ENCODE assay signal across 22 cellular contexts in the genomic region with DNA sequence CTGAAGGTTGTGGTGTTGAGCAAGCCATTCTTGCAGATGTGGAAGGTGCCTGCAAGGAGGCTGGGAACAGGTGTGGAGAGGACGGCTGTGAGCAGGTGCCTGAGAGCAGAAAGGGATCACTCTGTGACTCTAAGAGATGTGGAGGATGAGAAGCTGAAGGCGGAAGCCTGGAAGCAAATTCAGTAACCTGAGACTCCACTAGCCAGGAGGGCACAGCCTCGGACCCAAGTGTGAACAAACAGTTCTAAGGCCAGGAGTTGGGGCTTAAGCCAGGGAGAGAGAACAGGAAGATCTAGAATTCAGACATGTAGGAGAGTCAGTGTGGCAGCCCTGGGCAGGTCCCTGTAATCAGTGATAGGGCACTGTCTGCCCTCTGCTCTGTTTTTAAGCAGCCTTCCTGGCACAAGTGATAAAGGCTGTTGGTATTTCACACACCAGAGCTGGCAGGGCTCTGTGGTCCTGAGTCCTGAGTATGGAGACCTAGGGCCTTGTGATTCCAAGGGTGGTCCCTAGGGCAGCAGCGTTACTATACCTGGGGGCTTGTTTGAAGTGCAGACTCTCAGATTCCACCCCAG.
"Had no signal": no experiment of that assay in that cellular context is flagged by ENCODE, and none has a peak within 500 bp of the region (broad histone marks: within the 10 kb centered on the region; RNA-seq: fewer than 3 reads in every experiment).

No MANE protein-coding gene starts in this region.

- H3K27me3 ChIP-seq: esophagus muscularis mucosa, testis, uterus had no signal

- H3K9me3 Mint-ChIP-seq: activated B cell treated with CpG ODN at 0.5 μM for 24 hours; activated naive CD8-positive, alpha-beta T cell treated with anti-CD3 and anti-CD28 coated beads for 36 hours; activated T-cell treated with anti-CD3 and anti-CD28 coated beads, Interleukin-2, amount 50 U/mL, for 4 hours; activated T-helper 2 cell treated with anti-CD3 and anti-CD28 coated beads, Interferon-gamma antibody, Interleukin-2, Interleukin-4, amounts not matched to agents 10 μg/mL and 5 μg/mL and 100 μg/mL, durations not matched to agents 14 hours and 24 hours and 36 hours had no signal

- H3K27me3 Mint-ChIP-seq: activated naive CD8-positive, alpha-beta T cell treated with anti-CD3 and anti-CD28 coated beads for 36 hours had no signal

- H3K36me3 Mint-ChIP-seq: activated naive CD8-positive, alpha-beta T cell treated with anti-CD3 and anti-CD28 coated beads for 36 hours; naive B cell had no signal

- H3K36me3 ChIP-seq: esophagus muscularis mucosa, uterus had no signal

- ATAC-seq: activated CD4-positive, alpha-beta T cell treated with anti-CD3 and anti-CD28 coated beads for 36 hours; activated T-cell treated with anti-CD3 and anti-CD28 coated beads, Interleukin-2, amount 50 U/mL, for 4 hours; left colon; sciatic nerve had no signal

- H3K4me3 ChIP-seq: coronary artery, esophagus muscularis mucosa, lung, testis, uterus had no signal

- H3K4me1 Mint-ChIP-seq: activated B cell treated with CpG ODN at 0.5 μM for 24 hours; activated CD4-positive, alpha-beta T cell treated with anti-CD3 and anti-CD28 coated beads for 36 hours; activated naive CD8-positive, alpha-beta T cell treated with anti-CD3 and anti-CD28 coated beads for 36 hours; naive B cell had no signal

- H3K9me3 ChIP-seq: esophagus muscularis mucosa, testis, uterus had no signal

- H3K4me3 Mint-ChIP-seq: activated B cell treated with CpG ODN at 0.5 μM for 24 hours; activated CD4-positive, alpha-beta T cell treated with anti-CD3 and anti-CD28 coated beads for 36 hours; activated naive CD8-positive, alpha-beta T cell treated with anti-CD3 and anti-CD28 coated beads for 36 hours; activated T-cell treated with anti-CD3 and anti-CD28 coated beads, Interleukin-2, amount 50 U/mL, for 4 hours; naive B cell had no signal

- H3K4me1 ChIP-seq: uterus had no signal

- H3K27ac ChIP-seq: coronary artery, esophagus muscularis mucosa, testis, uterus had no signal

- H3K27ac Mint-ChIP-seq: activated B cell treated with CpG ODN at 0.5 μM for 24 hours; activated CD4-positive, alpha-beta T cell treated with anti-CD3 and anti-CD28 coated beads for 36 hours; activated naive CD8-positive, alpha-beta T cell treated with anti-CD3 and anti-CD28 coated beads for 36 hours; activated T-helper 2 cell treated with anti-CD3 and anti-CD28 coated beads, Interferon-gamma antibody, Interleukin-2, Interleukin-4, amounts not matched to agents 10 μg/mL and 5 μg/mL and 100 μg/mL, durations not matched to agents 14 hours and 24 hours and 36 hours; naive B cell had no signal

- DNase-seq: activated B cell treated with CpG ODN at 0.5 μM for 24 hours; activated CD4-positive, alpha-beta T cell treated with anti-CD3 and anti-CD28 coated beads for 36 hours; activated CD4-positive, alpha-beta T cell treated with anti-CD3 and anti-CD28 coated beads, Interleukin-2, amount 50 U/mL, for 4 hours; activated CD8-positive, alpha-beta memory T cell treated with anti-CD3 and anti-CD28 coated beads, Interleukin-2, amount 50 U/mL, for 48 hours; activated naive CD4-positive, alpha-beta T cell; activated naive CD8-positive, alpha-beta T cell treated with anti-CD3 and anti-CD28 coated beads for 36 hours; activated T-cell treated with anti-CD3 and anti-CD28 coated beads, Interleukin-2, amount 50 U/mL, for 4 hours; glutamatergic neuron; left colon; naive B cell; nucleus accumbens; small intestine; stimulated activated CD4-positive, alpha-beta T cell treated with anti-CD3 and anti-CD28 coated beads, Interleukin-15, amount 100 ng/mL, for 24 hours; stimulated activated naive CD4-positive, alpha-beta T cell; testis; trophoblast cell; uterus had no signal
